ENCODE assay signal across 9 cellular contexts in genomic region chr18:57202881-57203280, GRCh38. TPM values are rescaled to one million over a fixed set of nuclear protein-coding genes. Genes with fewer than 3 reads are reported as not detected.
"Had no signal": no experiment of that assay in that cellular context is flagged by ENCODE, and none has a peak within 500 bp of the region (broad histone marks: within the 10 kb centered on the region; RNA-seq: fewer than 3 reads in every experiment).

No MANE protein-coding gene starts in this region.

- H3K27ac Mint-ChIP-seq: IgD-negative memory B cell had no signal

- H3K4me3 ChIP-seq: K562 had no signal

- DNase-seq: IMR-90, KBM-7, KG1 had no signal

- ATAC-seq: HepG2, K562 had no signal

- H3K27ac ChIP-seq: HL-60 had no signal

- H3K36me3 Mint-ChIP-seq: IgD-negative memory B cell had no signal

- H3K4me3 Mint-ChIP-seq: IgD-negative memory B cell had no signal

- H3K4me1 Mint-ChIP-seq: IgD-negative memory B cell had no signal

RNA-seq across cellular contexts. Expression of gene BOD1L2, which starts 56.0 kb away (rescaled TPM):
- total RNA-seq: HepG2, HT-29, HT1080, IMR-90, K562 had no signal
- polyA plus RNA-seq: HepG2, IgD-negative memory B cell, IMR-90 had no signal
